8 cellular contexts compared by ENCODE assay signal in genomic region chr13:43852923-43853404, GRCh38. TPM values are rescaled to one million over a fixed set of nuclear protein-coding genes. Genes with fewer than 3 reads are reported as not detected.
"Had no signal": no experiment of that assay in that cellular context is flagged by ENCODE, and none has a peak within 500 bp of the region (broad histone marks: within the 10 kb centered on the region; RNA-seq: fewer than 3 reads in every experiment).

No MANE protein-coding gene starts in this region.

- ATAC-seq: GM12878 had no signal

- H3K4me3 ChIP-seq: GM12878 had no signal

- FAIRE-seq: G401.6, GM12878, GM12891, GM18507, GM19239 had no signal

- DNase-seq: GDM1, GF-D8 had no signal

RNA-seq across cellular contexts. Expression of gene CCDC122, which starts 26.6 kb away (rescaled TPM):
- total RNA-seq: G401 had no signal

RNA-seq across cellular contexts. Expression of gene LACC1, which starts 26.7 kb away (rescaled TPM):
- total RNA-seq: G401 had no signal
